18 cellular contexts compared by ENCODE assay signal in the genomic region with DNA sequence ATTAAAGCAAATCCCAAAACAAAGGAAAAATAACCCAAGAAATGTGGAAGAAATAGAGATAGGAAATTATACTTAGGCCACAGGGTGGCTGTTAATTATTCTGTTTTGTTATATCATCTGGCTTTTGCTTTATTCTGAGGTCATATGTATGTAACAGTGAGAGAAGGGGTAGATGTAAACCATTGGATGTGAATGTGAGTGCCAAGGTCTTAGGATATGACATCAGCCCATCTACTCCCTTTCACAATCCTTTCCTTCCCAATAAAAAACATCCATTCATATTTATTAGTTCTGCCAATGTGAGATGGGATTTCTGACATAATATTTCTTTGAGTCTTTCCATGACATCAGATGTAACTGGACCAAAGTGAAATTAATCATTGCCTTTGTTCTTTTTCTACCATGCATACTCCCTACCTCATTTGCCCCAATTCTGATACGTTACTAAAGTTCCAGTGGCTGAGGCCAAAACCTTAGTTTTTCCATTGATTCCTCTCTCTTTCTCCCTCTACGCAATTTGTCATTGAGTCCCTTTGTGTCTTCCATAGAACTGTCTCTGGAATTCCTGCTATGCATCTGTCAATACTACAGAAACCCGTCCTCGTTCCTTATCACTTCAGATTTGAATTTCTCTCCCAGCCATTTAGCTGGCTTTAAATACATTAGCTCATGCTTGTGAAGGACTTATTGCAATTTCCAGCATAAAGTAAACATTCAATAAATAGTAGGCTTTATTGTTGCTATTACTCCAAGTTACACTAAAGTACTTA.
"Had no signal": no experiment of that assay in that cellular context is flagged by ENCODE, and none has a peak within 500 bp of the region (broad histone marks: within the 10 kb centered on the region; RNA-seq: fewer than 3 reads in every experiment).

No MANE protein-coding gene starts in this region.

- H3K27ac Mint-ChIP-seq: activated naive CD4-positive, alpha-beta T cell treated with anti-CD3 and anti-CD28 coated beads for 36 hours; activated T-helper 2 cell treated with anti-CD3 and anti-CD28 coated beads, Interferon-gamma antibody, Interleukin-2, Interleukin-4, amounts not matched to agents 10 μg/mL and 5 μg/mL and 100 μg/mL, durations not matched to agents 14 hours and 24 hours and 36 hours; effector memory CD8-positive, alpha-beta T cell; memory B cell; natural killer cell treated with Interleukin-12 subunit alpha and Interleukin-12 subunit beta and Interleukin-15 and Interleukin-18, amount 100 ng/mL, for 72 hours; stimulated activated naive CD8-positive, alpha-beta T cell treated with anti-CD3 and anti-CD28 coated beads, Interleukin-15, amount 100 ng/mL, for 72 hours; type B pancreatic cell had no signal

- ATAC-seq: effector memory CD8-positive, alpha-beta T cell; left ventricle myocardium superior; natural killer cell treated with Interleukin-12 subunit alpha and Interleukin-12 subunit beta and Interleukin-15 and Interleukin-18, amount 100 ng/mL, for 72 hours; sciatic nerve; stimulated activated naive CD8-positive, alpha-beta T cell treated with anti-CD3 and anti-CD28 coated beads, Interleukin-15, amount 100 ng/mL, for 72 hours had no signal

- H3K9me3 Mint-ChIP-seq: activated naive CD4-positive, alpha-beta T cell treated with anti-CD3 and anti-CD28 coated beads for 36 hours; activated T-helper 2 cell treated with anti-CD3 and anti-CD28 coated beads, Interferon-gamma antibody, Interleukin-2, Interleukin-4, amounts not matched to agents 10 μg/mL and 5 μg/mL and 100 μg/mL, durations not matched to agents 14 hours and 24 hours and 36 hours; memory B cell; natural killer cell treated with Interleukin-12 subunit alpha and Interleukin-12 subunit beta and Interleukin-15 and Interleukin-18, amount 100 ng/mL, for 72 hours; stimulated activated naive CD8-positive, alpha-beta T cell treated with anti-CD3 and anti-CD28 coated beads, Interleukin-15, amount 100 ng/mL, for 72 hours had no signal

- H3K4me1 Mint-ChIP-seq: memory B cell; stimulated activated naive CD8-positive, alpha-beta T cell treated with anti-CD3 and anti-CD28 coated beads, Interleukin-15, amount 100 ng/mL, for 72 hours had no signal

- H3K27ac ChIP-seq: epithelial cell of prostate had no signal

- H3K27me3 Mint-ChIP-seq: effector memory CD8-positive, alpha-beta T cell; memory B cell; natural killer cell treated with Interleukin-12 subunit alpha and Interleukin-12 subunit beta and Interleukin-15 and Interleukin-18, amount 100 ng/mL, for 72 hours; stimulated activated naive CD8-positive, alpha-beta T cell treated with anti-CD3 and anti-CD28 coated beads, Interleukin-15, amount 100 ng/mL, for 72 hours had no signal

- DNase-seq: activated CD4-positive, alpha-beta T cell treated with anti-CD3 and anti-CD28 coated beads for 1 hour; activated CD4-positive, alpha-beta T cell treated with anti-CD3 and anti-CD28 coated beads, Interleukin-2, amount 50 U/mL, for 4 hours; activated naive CD4-positive, alpha-beta T cell treated with anti-CD3 and anti-CD28 coated beads for 36 hours; caudate nucleus; cortex of kidney; effector memory CD8-positive, alpha-beta T cell; foreskin fibroblast; hypothalamus; kidney glomerular epithelial cell; left ventricle myocardium superior; stimulated activated CD4-positive, alpha-beta T cell treated with anti-CD3 and anti-CD28 coated beads, Interleukin-1b, Interleukin-23, amount 100 ng/mL, for 48 hours; stimulated activated naive CD8-positive, alpha-beta T cell treated with anti-CD3 and anti-CD28 coated beads, Interleukin-15, amount 100 ng/mL, for 72 hours had no signal

- H3K36me3 Mint-ChIP-seq: natural killer cell treated with Interleukin-12 subunit alpha and Interleukin-12 subunit beta and Interleukin-15 and Interleukin-18, amount 100 ng/mL, for 72 hours had no signal

- H3K4me3 Mint-ChIP-seq: activated naive CD4-positive, alpha-beta T cell treated with anti-CD3 and anti-CD28 coated beads for 36 hours; effector memory CD8-positive, alpha-beta T cell; memory B cell; natural killer cell treated with Interleukin-12 subunit alpha and Interleukin-12 subunit beta and Interleukin-15 and Interleukin-18, amount 100 ng/mL, for 72 hours; stimulated activated naive CD8-positive, alpha-beta T cell treated with anti-CD3 and anti-CD28 coated beads, Interleukin-15, amount 100 ng/mL, for 72 hours; type B pancreatic cell had no signal
